Comparison of ENCODE assay signal across 28 cellular contexts in genomic region chr3:95120921-95121320, GRCh38.
DNase-seq lines count a peak whose midpoint lies in the region; ATAC-seq, FAIRE-seq and TF ChIP-seq lines count a peak whose summit lies in the region.
"Had no signal": no experiment of that assay in that cellular context is flagged by ENCODE, and none has a peak within 500 bp of the region (broad histone marks: within the 10 kb centered on the region; RNA-seq: fewer than 3 reads in every experiment).

No MANE protein-coding gene starts in this region.

- TF ChIP-seq CTCF in K562 (IDR thresholded peaks at IDR 0.05 in 2 of 3, conservative IDR thresholded peaks at IDR 0.05 in 1 of 3; ENCODE audit: insufficient read depth in 2 of 3, low read depth in 1 of 3, low read length in 3 of 3) (no peak), brain microvascular endothelial cell (IDR thresholded peaks at IDR 0.05; ENCODE audit: low read depth, low read length, missing control alignments) (no peak)

- peak; percentile 30 for DNase-seq in Jurkat, Clone E6-1 (ENCODE audit: low read depth, low spot score)
- DNase-seq in K562 (ENCODE audit: extremely low read depth in 1 of 4, low spot score in 3 of 4) (peak in 1 of 4 experiments; percentile 1), mesendoderm (peak; percentile 26), urothelium cell line (ENCODE audit: low spot score) (peak; percentile 9), brain microvascular endothelial cell (no peak), iPS-NIHi11 (ENCODE audit: low spot score) (no peak)
- DNase-seq in effector memory CD4-positive, alpha-beta T cell = no peak
- DNase-seq: activated CD4-positive, alpha-beta T cell treated with anti-CD3 and anti-CD28 coated beads for 36 hours; activated CD8-positive, alpha-beta T cell treated with anti-CD3 and anti-CD28 coated beads, Interleukin-2, amount 10 ng/mL, durations not matched to agents 7 days and 5 days; activated naive CD4-positive, alpha-beta T cell treated with anti-CD3 and anti-CD28 coated beads, Interleukin-2, amount 50 U/mL, for 16 hours; amniotic stem cell; C1 segment of cervical spinal cord; Caco-2; DMS53; HFFc6; left ventricle myocardium inferior; MM.1S; NCI-H1930; NCI-H2171 treated with DMSO at 0.1 percent for 48 hours; NCI-H510A treated with DMSO at 0.1 percent for 48 hours; PC-3; stimulated activated CD4-positive, alpha-beta T cell treated with anti-CD3 and anti-CD28 coated beads, Interleukin-4, amount 100 ng/mL, for 4 hours; T-helper 2 cell had no signal

- no peaks in the 10 kb centered on the region for H3K9me1 ChIP-seq in K562 (ENCODE audit: control insufficient read depth, insufficient read depth, low read length)

- no peak for TF ChIP-seq EP300 in K562 (IDR thresholded peaks at IDR 0.05; ENCODE audit: low read length)

- H3K18ac ChIP-seq in mesendoderm (ENCODE audit: low read length) = no peak overlapping the region

- no peak overlapping the region for H3K4me3 ChIP-seq in Jurkat, Clone E6-1 (ENCODE audit: low read length)
- H3K4me3 ChIP-seq in K562 (no peak overlapping the region), mesendoderm (ENCODE audit: low read length) (no peak overlapping the region), brain microvascular endothelial cell (ENCODE audit: low read depth, low read length) (no peak overlapping the region)
- H3K4me3 ChIP-seq in effector memory CD4-positive, alpha-beta T cell (ENCODE audit: insufficient read depth, low read depth, low read length, poor library complexity, severe bottlenecking) = no peak overlapping the region
- H3K4me3 ChIP-seq: left ventricle myocardium inferior, tibial nerve had no signal

- no peak overlapping the region for H2BK120ac ChIP-seq in mesendoderm (ENCODE audit: low read depth, low read length)

- H3K27me3 ChIP-seq in K562 (ENCODE audit: control insufficient read depth in 2 of 2, insufficient read depth in 2 of 2, low read length in 2 of 2) (no peaks in the 10 kb centered on the region), mesendoderm (ENCODE audit: insufficient read depth, low read length, poor library complexity) (no peaks in the 10 kb centered on the region), brain microvascular endothelial cell (replicated peaks) (no peaks in the 10 kb centered on the region)
- H3K27me3 ChIP-seq in effector memory CD4-positive, alpha-beta T cell (replicated peaks; ENCODE audit: control insufficient read depth, insufficient read depth, low read length, poor library complexity, severe bottlenecking) = no peaks in the 10 kb centered on the region
- H3K27me3 ChIP-seq: tibial nerve had no signal

- H3K79me2 ChIP-seq in K562 (ENCODE audit: control insufficient read depth, insufficient read depth, low read length) (no peaks in the 10 kb centered on the region), mesendoderm (ENCODE audit: control insufficient read depth, insufficient read depth, low read length) (no peaks in the 10 kb centered on the region)

- no peak overlapping the region for H3K56ac ChIP-seq in mesendoderm (ENCODE audit: low read length)

- H3K27ac ChIP-seq in K562 (ENCODE audit: extremely low read depth, low read depth, low read length) = no peak overlapping the region; the same call in 2 of the 3 replicates
- H3K27ac ChIP-seq in mesendoderm (ENCODE audit: low read depth, low read length) = no peak overlapping the region
- no peak overlapping the region for H3K27ac ChIP-seq in brain microvascular endothelial cell
- H3K27ac ChIP-seq in effector memory CD4-positive, alpha-beta T cell (ENCODE audit: insufficient read depth, low read length, poor library complexity, severe bottlenecking) = no peak overlapping the region
- H3K27ac ChIP-seq: epithelial cell of prostate, KMS-11, left ventricle myocardium inferior, tibial nerve had no signal

- no peak for TF ChIP-seq RAD21 in K562 (CRISPR knock-in tag; conservative IDR thresholded peaks at IDR 0.05 in 1 of 2, IDR thresholded peaks at IDR 0.05 in 1 of 2)

- FAIRE-seq in K562 (lab: Jason Lieb, UNC) (no peak), urothelium cell line (lab: Jason Lieb, UNC) (no peak)
- FAIRE-seq: GM12892, islet of Langerhans had no signal

- no peak overlapping the region for H3K23ac ChIP-seq in mesendoderm (ENCODE audit: low read length)

- H3K79me1 ChIP-seq in mesendoderm (ENCODE audit: low read length) = no peaks in the 10 kb centered on the region

- H3K4me2 ChIP-seq in K562 (ENCODE audit: insufficient read depth, low read length) (peak overlapping the region; percentile 8; the same call in 1 of the 2 replicates), mesendoderm (ENCODE audit: low read length) (no peak overlapping the region)
- H3K4me2 ChIP-seq: KMS-11 had no signal

- ATAC-seq in K562 = no peak
- ATAC-seq: activated CD4-positive, alpha-beta T cell treated with anti-CD3 and anti-CD28 coated beads for 36 hours; activated CD8-positive, alpha-beta T cell treated with anti-CD3 and anti-CD28 coated beads, Interleukin-2, amount 10 ng/mL, durations not matched to agents 7 days and 5 days; PC-3 had no signal

- 13% methylated on average over 2 of the region's 3 CpGs for WGBS in K562 (ENCODE audit: insufficient coverage, low coverage, missing lambda C conversion rate)
- no CpG with 5 or more reads among the region's 3 CpGs for WGBS in mesendoderm (ENCODE audit: extremely low coverage, insufficient coverage, low lambda C conversion rate)

- no peak overlapping the region for H2BK5ac ChIP-seq in mesendoderm (ENCODE audit: low read length)

- POLR2A ChIA-PET in K562 (lab: Yijun Ruan, JAX) = no interaction called here

- CTCF ChIA-PET in K562 (lab: Yijun Ruan, JAX; ENCODE audit: low intra/inter-chr PET ratio) = no interaction called here

- H4K5ac ChIP-seq in mesendoderm (ENCODE audit: low read length) = no peak overlapping the region

- H4K20me1 ChIP-seq in K562 (replicated peaks; ENCODE audit: control insufficient read depth, insufficient read depth, low read length) = no peaks in the 10 kb centered on the region

- H3K36me3 ChIP-seq in K562 (ENCODE audit: control insufficient read depth, insufficient read depth, low read length) = no peaks in the 10 kb centered on the region
- H3K36me3 ChIP-seq in mesendoderm (ENCODE audit: control insufficient read depth, insufficient read depth, low read length) = no peaks in the 10 kb centered on the region
- H3K36me3 ChIP-seq in brain microvascular endothelial cell (replicated peaks) = no peaks in the 10 kb centered on the region
- H3K36me3 ChIP-seq in effector memory CD4-positive, alpha-beta T cell (ENCODE audit: control insufficient read depth, insufficient read depth, low read length) = no peaks in the 10 kb centered on the region
- H3K36me3 ChIP-seq: left ventricle myocardium inferior, tibial nerve had no signal

- H3K9ac ChIP-seq in K562 (ENCODE audit: insufficient read depth in 1 of 2, low read depth in 2 of 2, low read length in 2 of 2) (no peak overlapping the region; a peak in 1 of 4 replicates), mesendoderm (ENCODE audit: low read length) (no peak overlapping the region)
- H3K9ac ChIP-seq: KMS-11 had no signal

- in situ Hi-C loops in K562 (cut with MboI) = no loop called here
- in situ Hi-C loops in brain microvascular endothelial cell (cut with HindIII; ENCODE audit: low pct_ligation_motif_present, low sequenced_read_pairs) = no loop called here

- no peak overlapping the region for H2BK15ac ChIP-seq in mesendoderm (replicated peaks; ENCODE audit: low read depth)

- no peak overlapping the region for H3K4ac ChIP-seq in mesendoderm (ENCODE audit: low read depth, low read length)

- H3K9me3 ChIP-seq in K562 (replicated peaks; ENCODE audit: control insufficient read depth, insufficient read depth, low read depth, low read length) = no peaks in the 10 kb centered on the region
- no peaks in the 10 kb centered on the region for H3K9me3 ChIP-seq in effector memory CD4-positive, alpha-beta T cell (ENCODE audit: control insufficient read depth, low read length)
- H3K9me3 ChIP-seq: Caco-2, left ventricle myocardium inferior, tibial nerve had no signal

- TF ChIP-seq POLR2A in K562 (conservative IDR thresholded peaks at IDR 0.05) = no peak

- H2AK5ac ChIP-seq in mesendoderm (ENCODE audit: low read length) = no peak overlapping the region

- intact Hi-C loops in K562 (cut with micrococcal nuclease) = no loop called here

- BruUV-seq in K562 (replicated peaks; lab: Mats Ljungman, UMichigan) = no TSS peak

- H3K4me1 ChIP-seq in K562 (replicated peaks in 1 of 2; ENCODE audit: control insufficient read depth in 2 of 2, insufficient read depth in 2 of 2, low read length in 2 of 2) = no peaks in the 10 kb centered on the region
- no peaks in the 10 kb centered on the region for H3K4me1 ChIP-seq in mesendoderm (ENCODE audit: control insufficient read depth, low read depth, low read length)
- H3K4me1 ChIP-seq in effector memory CD4-positive, alpha-beta T cell (ENCODE audit: control insufficient read depth, insufficient read depth, low read length, poor library complexity, severe bottlenecking) = no peaks in the 10 kb centered on the region
- H3K4me1 ChIP-seq: Caco-2, left ventricle myocardium inferior, tibial nerve had no signal

- H4K8ac ChIP-seq in mesendoderm (ENCODE audit: low read depth, low read length) = no peak overlapping the region

- H2AFZ ChIP-seq in K562 (ENCODE audit: low read depth, low read length) = peak overlapping the region; percentile 40; the same call in 1 of the 2 replicates

TF ChIP-seq in K562, 482 proteins besides CTCF, POLR2A, EP300 and RAD21 (continues in another document):
- no peak for TF ChIP-seq RBM17 (IDR thresholded peaks at IDR 0.05; ENCODE audit: borderline replicate concordance, low read depth, low read length)
- TF ChIP-seq KLF16 (IDR thresholded peaks at IDR 0.05) = no peak
- TF ChIP-seq NR4A1 (CRISPR knock-in tag; IDR thresholded peaks at IDR 0.05) = no peak
- TF ChIP-seq NR4A1 (tag; IDR thresholded peaks at IDR 0.05) = no peak
- TF ChIP-seq CHCHD3 (CRISPR knock-in tag; IDR thresholded peaks at IDR 0.05) = no peak
- TF ChIP-seq ZFX (CRISPR knock-in tag; IDR thresholded peaks at IDR 0.05) = no peak
- no peak for TF ChIP-seq NEUROD1 (IDR thresholded peaks at IDR 0.05; ENCODE audit: borderline replicate concordance, low read depth, low read length, partially characterized antibody)

Comparison
In these comparisons a context has a peak if more than half of its experiments do, and no peak if none do; other contexts are left out.
1. DNase-seq: peak in Jurkat, Clone E6-1 (single experiment), mesendoderm (single experiment) and urothelium cell line (single experiment); none in brain microvascular endothelial cell (single experiment), effector memory CD4-positive, alpha-beta T cell (0 of 3) and iPS-NIHi11 (single experiment).